22 cellular contexts compared by ENCODE assay signal in the genomic region with DNA sequence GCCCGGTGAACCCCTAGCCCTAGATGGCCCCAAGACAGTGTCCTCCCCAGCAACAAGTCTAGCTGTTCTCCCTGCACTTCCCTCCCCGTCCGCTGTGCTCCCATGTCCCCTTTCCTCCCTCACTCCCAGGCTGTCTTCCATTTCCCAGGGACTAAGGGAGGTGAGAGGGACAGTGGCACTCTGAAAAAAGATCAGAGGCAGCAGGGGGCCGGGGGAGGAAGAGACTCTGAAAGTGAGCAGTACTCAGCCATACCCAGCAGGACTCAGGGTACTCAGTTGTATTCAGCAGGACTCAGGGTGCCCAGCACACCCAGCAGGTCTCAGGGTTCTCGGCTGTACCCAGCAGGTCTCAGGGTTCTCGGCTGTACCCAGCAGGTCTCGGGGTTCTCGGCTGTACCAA. TPM values are rescaled to one million over a fixed set of nuclear protein-coding genes. Genes with fewer than 3 reads are reported as not detected.
DNase-seq lines count a peak whose midpoint lies in the region; ATAC-seq and TF ChIP-seq lines count a peak whose summit lies in the region.
"Had no signal": no experiment of that assay in that cellular context is flagged by ENCODE, and none has a peak within 500 bp of the region (broad histone marks: within the 10 kb centered on the region; RNA-seq: fewer than 3 reads in every experiment).

No MANE protein-coding gene starts in this region.

- no peak overlapping the region for H3K27ac ChIP-seq in GM23338 (ENCODE audit: low read depth)
- peak overlapping the region in 20 of 21 experiments; percentile 3 to 91 (median 80) for H3K27ac ChIP-seq in skin epidermis
- H3K27ac ChIP-seq: pancreas, right lobe of liver, SK-N-MC, WERI-Rb-1 had no signal

- H3K4me3 ChIP-seq in GM23338, result no peak overlapping the region
- no peak overlapping the region for H3K4me3 ChIP-seq in skin epidermis
- H3K4me3 ChIP-seq: pancreas, right lobe of liver, SK-N-MC had no signal

- H4K20me1 ChIP-seq in GM23338 (replicated peaks; ENCODE audit: insufficient read depth), result no peaks in the 10 kb centered on the region

- peak; percentile 61 for ATAC-seq in GM23338
- no peak for ATAC-seq in GM21737 (IDR thresholded peaks at IDR 0.05; ENCODE audit: unreplicated experiment)
- no peak for ATAC-seq in GM19035 (IDR thresholded peaks at IDR 0.05; ENCODE audit: unreplicated experiment)
- ATAC-seq: activated naive CD4-positive, alpha-beta T cell treated with anti-CD3 and anti-CD28 coated beads, Interleukin-2, amount 50 U/mL, for 72 hours; naive thymus-derived CD4-positive, alpha-beta T cell had no signal

- no peaks in the 10 kb centered on the region for H3K9me2 ChIP-seq in GM23338 (ENCODE audit: insufficient read depth)

- TF ChIP-seq CTCF in GM23338 (conservative IDR thresholded peaks at IDR 0.05; ENCODE audit: low read depth in 2 of 2), result 0 out of 4 replicates have a peak, but pooled peaks of 1 of the 2 experiments have one; percentile 10

- no peaks in the 10 kb centered on the region for H3K36me3 Mint-ChIP-seq in GM23338 (ENCODE audit: low read depth)
- H3K36me3 Mint-ChIP-seq: CD4-positive, CD25-positive, alpha-beta regulatory T cell; memory B cell had no signal

- peaks cover 4% of the 10 kb centered on the region for H3K27me3 Mint-ChIP-seq in GM23338 (ENCODE audit: insufficient read depth, low read depth, poor library complexity)

- H3K9me3 Mint-ChIP-seq in GM23338, result no peaks in the 10 kb centered on the region

- H3K36me3 ChIP-seq in GM23338 (ENCODE audit: insufficient read depth), result no peaks in the 10 kb centered on the region
- H3K36me3 ChIP-seq: pancreas, right lobe of liver, WERI-Rb-1 had no signal

- H3K4me1 Mint-ChIP-seq in GM23338, result peaks cover 15% of the 10 kb centered on the region
- H3K4me1 Mint-ChIP-seq: CD4-positive, CD25-positive, alpha-beta regulatory T cell; memory B cell had no signal

- no peak overlapping the region for H3K27ac Mint-ChIP-seq in GM23338
- H3K27ac Mint-ChIP-seq: activated naive CD4-positive, alpha-beta T cell treated with anti-CD3 and anti-CD28 coated beads, Interleukin-2, amount 50 U/mL, for 72 hours; memory B cell; naive thymus-derived CD4-positive, alpha-beta T cell had no signal

- no peak overlapping the region for H3K4me2 ChIP-seq in GM23338

- no peaks in the 10 kb centered on the region for H3F3A ChIP-seq in GM23338 (replicated peaks; ENCODE audit: low read depth)

- no peak overlapping the region for H3K4me3 Mint-ChIP-seq in GM23338
- H3K4me3 Mint-ChIP-seq: CD4-positive, CD25-positive, alpha-beta regulatory T cell; memory B cell; naive thymus-derived CD4-positive, alpha-beta T cell had no signal

- no peaks in the 10 kb centered on the region for H3K79me2 ChIP-seq in GM23338 (replicated peaks; ENCODE audit: insufficient read depth)

- H3K27me3 ChIP-seq in GM23338 (ENCODE audit: insufficient read depth), result no peaks in the 10 kb centered on the region
- H3K27me3 ChIP-seq: pancreas, right lobe of liver had no signal

- H2AFZ ChIP-seq in GM23338, result no peak overlapping the region

- no peaks in the 10 kb centered on the region; the same call in 1 of the 2 replicates for H3K4me1 ChIP-seq in GM23338 (ENCODE audit: insufficient read depth)
- H3K4me1 ChIP-seq: pancreas had no signal

- DNase-seq in GM23338 (ENCODE audit: low spot score) (peak; percentile 41), left kidney (ENCODE audit: low read depth, low spot score) (peak; percentile 43), COLO829 (ENCODE audit: low spot score) (no peak)
- DNase-seq in activated CD8-positive, alpha-beta memory T cell treated with anti-CD3 and anti-CD28 coated beads, Interleukin-2, amount 50 U/mL, for 48 hours, result peak; percentile 25
- DNase-seq: CD4-positive, CD25-positive, alpha-beta regulatory T cell; effector CD8-positive, alpha-beta T cell; GDM1; KG1; naive thymus-derived CD4-positive, alpha-beta T cell; NCI-H1436 treated with DMSO at 0.1 percent for 48 hours; NCI-H524 treated with DMSO at 0.1 percent for 48 hours; pancreas; substantia nigra; WERI-Rb-1 had no signal

TF ChIP-seq in GM23338, 12 proteins besides CTCF, POLR2A, EP300 and RAD21:
- TF ChIP-seq NANOG (IDR thresholded peaks at IDR 0.05; ENCODE audit: borderline replicate concordance), result no peak
- TF ChIP-seq, protein P1, sequence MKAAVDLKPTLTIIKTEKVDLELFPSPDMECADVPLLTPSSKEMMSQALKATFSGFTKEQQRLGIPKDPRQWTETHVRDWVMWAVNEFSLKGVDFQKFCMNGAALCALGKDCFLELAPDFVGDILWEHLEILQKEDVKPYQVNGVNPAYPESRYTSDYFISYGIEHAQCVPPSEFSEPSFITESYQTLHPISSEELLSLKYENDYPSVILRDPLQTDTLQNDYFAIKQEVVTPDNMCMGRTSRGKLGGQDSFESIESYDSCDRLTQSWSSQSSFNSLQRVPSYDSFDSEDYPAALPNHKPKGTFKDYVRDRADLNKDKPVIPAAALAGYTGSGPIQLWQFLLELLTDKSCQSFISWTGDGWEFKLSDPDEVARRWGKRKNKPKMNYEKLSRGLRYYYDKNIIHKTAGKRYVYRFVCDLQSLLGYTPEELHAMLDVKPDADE (IDR thresholded peaks at IDR 0.05), result no peak
- no peak for TF ChIP-seq STAT1 (IDR thresholded peaks at IDR 0.05; ENCODE audit: unreplicated experiment)
- TF ChIP-seq, protein P2, sequence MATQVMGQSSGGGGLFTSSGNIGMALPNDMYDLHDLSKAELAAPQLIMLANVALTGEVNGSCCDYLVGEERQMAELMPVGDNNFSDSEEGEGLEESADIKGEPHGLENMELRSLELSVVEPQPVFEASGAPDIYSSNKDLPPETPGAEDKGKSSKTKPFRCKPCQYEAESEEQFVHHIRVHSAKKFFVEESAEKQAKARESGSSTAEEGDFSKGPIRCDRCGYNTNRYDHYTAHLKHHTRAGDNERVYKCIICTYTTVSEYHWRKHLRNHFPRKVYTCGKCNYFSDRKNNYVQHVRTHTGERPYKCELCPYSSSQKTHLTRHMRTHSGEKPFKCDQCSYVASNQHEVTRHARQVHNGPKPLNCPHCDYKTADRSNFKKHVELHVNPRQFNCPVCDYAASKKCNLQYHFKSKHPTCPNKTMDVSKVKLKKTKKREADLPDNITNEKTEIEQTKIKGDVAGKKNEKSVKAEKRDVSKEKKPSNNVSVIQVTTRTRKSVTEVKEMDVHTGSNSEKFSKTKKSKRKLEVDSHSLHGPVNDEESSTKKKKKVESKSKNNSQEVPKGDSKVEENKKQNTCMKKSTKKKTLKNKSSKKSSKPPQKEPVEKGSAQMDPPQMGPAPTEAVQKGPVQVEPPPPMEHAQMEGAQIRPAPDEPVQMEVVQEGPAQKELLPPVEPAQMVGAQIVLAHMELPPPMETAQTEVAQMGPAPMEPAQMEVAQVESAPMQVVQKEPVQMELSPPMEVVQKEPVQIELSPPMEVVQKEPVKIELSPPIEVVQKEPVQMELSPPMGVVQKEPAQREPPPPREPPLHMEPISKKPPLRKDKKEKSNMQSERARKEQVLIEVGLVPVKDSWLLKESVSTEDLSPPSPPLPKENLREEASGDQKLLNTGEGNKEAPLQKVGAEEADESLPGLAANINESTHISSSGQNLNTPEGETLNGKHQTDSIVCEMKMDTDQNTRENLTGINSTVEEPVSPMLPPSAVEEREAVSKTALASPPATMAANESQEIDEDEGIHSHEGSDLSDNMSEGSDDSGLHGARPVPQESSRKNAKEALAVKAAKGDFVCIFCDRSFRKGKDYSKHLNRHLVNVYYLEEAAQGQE (IDR thresholded peaks at IDR 0.05; ENCODE audit: unreplicated experiment), result no peak
- no peak for TF ChIP-seq ZNF114 (CRISPR knock-in tag; IDR thresholded peaks at IDR 0.05)

RNA-seq across cellular contexts. Expression of a gene that starts 48.4 kb away (rescaled TPM):
- 515 and 597 TPM in 2 replicates for total RNA-seq in GM23338 (2014; rRNA removed; shearing (Covaris generic))
- polyA plus RNA-seq in GM23338 (2016; fragmentation: Nextera tagmentation; extraction: Ambion mirVana), result 461 and 490 TPM in 2 replicates
- total RNA-seq: activated naive CD4-positive, alpha-beta T cell treated with anti-CD3 and anti-CD28 coated beads, Interleukin-2, amount 50 U/mL, for 72 hours; CD4-positive, CD25-positive, alpha-beta regulatory T cell; HT1080 had no signal
- polyA plus RNA-seq: CD4-positive, CD25-positive, alpha-beta regulatory T cell; naive thymus-derived CD4-positive, alpha-beta T cell had no signal
